In the genomic region with DNA sequence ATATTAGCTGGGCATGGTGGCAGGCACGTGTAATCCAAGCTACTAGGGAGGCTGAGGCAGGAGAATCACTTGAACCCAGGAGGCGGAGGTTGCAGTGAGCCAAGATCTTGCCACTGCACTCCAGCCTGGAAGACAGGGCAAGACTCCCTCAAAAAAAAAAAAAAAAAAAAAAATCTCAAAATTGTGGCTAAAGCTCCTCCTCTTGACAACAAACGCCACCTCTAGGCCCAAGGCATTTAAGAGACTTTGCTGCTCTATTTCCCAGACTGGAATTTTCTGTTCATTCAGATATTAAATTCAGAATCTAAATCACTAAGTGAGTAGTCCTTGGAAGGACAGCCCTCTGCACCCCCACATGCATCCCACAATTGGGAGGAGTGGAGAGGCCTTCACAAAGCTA, we compare ENCODE assay signal across 11 cellular contexts. TPM values are rescaled to one million over a fixed set of nuclear protein-coding genes. Genes with fewer than 3 reads are reported as not detected.
DNase-seq lines count a peak whose midpoint lies in the region; ATAC-seq, FAIRE-seq and TF ChIP-seq lines count a peak whose summit lies in the region.
"Had no signal": no experiment of that assay in that cellular context is flagged by ENCODE, and none has a peak within 500 bp of the region (broad histone marks: within the 10 kb centered on the region; RNA-seq: fewer than 3 reads in every experiment).

No MANE protein-coding gene starts in this region.

- TF ChIP-seq RAD21 in GM12878 (IDR thresholded peaks at IDR 0.05; ENCODE audit: insufficient read depth, low read depth, low read length) = no peak

- CTCF ChIA-PET in GM12878 (lab: Yijun Ruan, JAX) = interaction anchor here (0.9 to 1.3 kb wide), 2 partner anchors 11 to 122 kb away, joined by 3 to 4 read pairs; no protein-coding TSS in a partner anchor

- H4K20me1 ChIP-seq in GM12878 (ENCODE audit: control insufficient read depth, insufficient read depth) = no peaks in the 10 kb centered on the region

- RAD21 ChIA-PET in GM12878 (lab: Charles Lee; ENCODE audit: unreplicated experiment) = interaction anchor here (0.9 to 1.1 kb wide), 2 partner anchors 12 to 111 kb away, joined by 4 to 8 read pairs; a partner anchor contains a TSS

- TF ChIP-seq CTCF in HFF-Myc (IDR thresholded peaks at IDR 0.05; ENCODE audit: low read depth, low read length, missing control alignments) (no peak), GM12878 (IDR thresholded peaks at IDR 0.05 in 2 of 3, conservative IDR thresholded peaks at IDR 0.05 in 1 of 3; ENCODE audit: control insufficient read depth in 2 of 3, extremely low read depth in 1 of 3, insufficient read depth in 1 of 3, low read depth in 3 of 3, low read length in 3 of 3) (no peak; a peak in 1 of 6 replicates)

- intact Hi-C loops in GM12878 (cut with micrococcal nuclease; ENCODE audit: unreplicated experiment) = no loop called here

- H3K36me3 ChIP-seq in GM12878 (ENCODE audit: control insufficient read depth in 2 of 2, insufficient read depth in 2 of 2, low read length in 1 of 2) (peaks cover 0 to 2% of the 10 kb centered on the region in 2 experiments; a peak in 1 of 4 replicates), mesodermal cell (ENCODE audit: control insufficient read depth, insufficient read depth, low read length) (peaks cover 33% of the 10 kb centered on the region)

- in situ Hi-C loops in GM12878 (cut with MboI) = no loop called here

- no peak for FAIRE-seq in GM12878 (lab: Jason Lieb, UNC)
- FAIRE-seq: TTC549 had no signal

- H3K9ac ChIP-seq in GM12878 (ENCODE audit: control insufficient read depth, insufficient read depth, low read length) = no peak overlapping the region

- no peaks in the 10 kb centered on the region for H3K27me3 ChIP-seq in GM12878 (replicated peaks in 1 of 2; ENCODE audit: control insufficient read depth in 2 of 2, insufficient read depth in 2 of 2, low read length in 1 of 2)

- H3K4me2 ChIP-seq in GM12878 (ENCODE audit: control insufficient read depth, insufficient read depth) = peak overlapping the region; percentile 32

- ATAC-seq in GM12878 = no peak
- no peak for ATAC-seq in esophagus mucosa

- peaks cover 16% of the 10 kb centered on the region for H3K79me2 ChIP-seq in GM12878 (ENCODE audit: control insufficient read depth, insufficient read depth, low read length)

- no peak overlapping the region for H3K27ac ChIP-seq in GM12878 (ENCODE audit: control insufficient read depth, insufficient read depth)
- no peak overlapping the region for H3K27ac ChIP-seq in mesodermal cell (ENCODE audit: low read depth, low read length, severe bottlenecking)

- POLR2A ChIA-PET in GM12878 (lab: Charles Lee) = interaction anchor here (0.6 to 4.3 kb wide), 4 partner anchors 12 to 1540 kb away, joined by 3 to 26 read pairs (median 4); no protein-coding TSS in a partner anchor

- H3K9me3 ChIP-seq in GM12878 (replicated peaks; ENCODE audit: control insufficient read depth, insufficient read depth, low read length) (no peaks in the 10 kb centered on the region; the same call in 2 of the 3 replicates), mesodermal cell (ENCODE audit: control insufficient read depth, low read length) (no peaks in the 10 kb centered on the region)

- TF ChIP-seq EP300 in GM12878 (IDR thresholded peaks at IDR 0.05; ENCODE audit: borderline replicate concordance in 1 of 2, control insufficient read depth in 1 of 2, low read depth in 2 of 2, low read length in 2 of 2) = no peak

- H3K4me1 ChIP-seq in GM12878 (ENCODE audit: control insufficient read depth, insufficient read depth, low read length) (no peaks in the 10 kb centered on the region), mesodermal cell (ENCODE audit: control insufficient read depth, insufficient read depth, low read length, poor library complexity, severe bottlenecking) (peaks cover 8% of the 10 kb centered on the region)

- H2AFZ ChIP-seq in GM12878 (ENCODE audit: control insufficient read depth, low read depth, low read length) = no peak overlapping the region

- no TSS peak for BruUV-seq in GM12878 (replicated peaks; lab: Mats Ljungman, UMichigan)

- 69% methylated on average over 3 of the region's 3 CpGs for WGBS in GM12878 (ENCODE audit: insufficient coverage, insufficient replicate concordance, low lambda C conversion rate, missing lambda C conversion rate)
- WGBS in mesodermal cell (ENCODE audit: insufficient coverage in 2 of 2), 2 experiments = 93 to 100% methylated on average over 1 to 2 of the region's 3 CpGs

- no peak for TF ChIP-seq POLR2A in GM12878 (IDR thresholded peaks at IDR 0.05; ENCODE audit: low read depth, low read length)

- H3K4me3 ChIP-seq in HFF-Myc (replicated peaks; ENCODE audit: low read depth, low read length) (peak overlapping the region; percentile 71), GM12878 (no peak overlapping the region; the same call in 1 of the 2 replicates), mesodermal cell (ENCODE audit: extremely low read depth, insufficient read depth, low read length, poor library complexity, severe bottlenecking) (peak overlapping the region; percentile 71)

- peak; percentile 33 for DNase-seq in AG08396 (ENCODE audit: low spot score)
- DNase-seq in HFF-Myc (ENCODE audit: extremely low read depth, low read depth) = no peak
- no peak for DNase-seq in GM12878 (ENCODE audit: low read depth, low spot score)
- no peak for DNase-seq in SW480 (ENCODE audit: low spot score)
- no peak for DNase-seq in inferior parietal cortex (ENCODE audit: extremely low spot score)
- no peak for DNase-seq in DMS 273 (lab: John Stamatoyannopoulos, UW; ENCODE audit: unreplicated experiment)
- DNase-seq: NCI-H1092, retina had no signal

- SMC1A ChIA-PET in GM12878 (lab: Charles Lee; ENCODE audit: uncharacterized antibody, unreplicated experiment) = interaction anchor here (3.0 to 3.8 kb wide), 2 partner anchors 12 to 33 kb away, joined by 16 to 23 read pairs; a partner anchor contains a TSS

TF ChIP-seq in GM12878, 131 proteins besides CTCF, POLR2A, EP300 and RAD21 (continues in another document):
- no peak for TF ChIP-seq SPI1 (IDR thresholded peaks at IDR 0.05; ENCODE audit: borderline replicate concordance, insufficient read depth, low read depth, low read length)
- no peak for TF ChIP-seq CBX5 (IDR thresholded peaks at IDR 0.05; ENCODE audit: low read depth)
- no peak for TF ChIP-seq ESRRA (IDR thresholded peaks at IDR 0.05; ENCODE audit: low read length)
- TF ChIP-seq, protein P1, sequence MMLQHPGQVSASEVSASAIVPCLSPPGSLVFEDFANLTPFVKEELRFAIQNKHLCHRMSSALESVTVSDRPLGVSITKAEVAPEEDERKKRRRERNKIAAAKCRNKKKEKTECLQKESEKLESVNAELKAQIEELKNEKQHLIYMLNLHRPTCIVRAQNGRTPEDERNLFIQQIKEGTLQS (IDR thresholded peaks at IDR 0.05; ENCODE audit: borderline replicate concordance, extremely low read depth, low read depth, low read length) = no peak
- no peak for TF ChIP-seq NR2C2 (IDR thresholded peaks at IDR 0.05; ENCODE audit: borderline replicate concordance, control insufficient read depth, insufficient read length, low read depth)
- TF ChIP-seq NFIC (IDR thresholded peaks at IDR 0.05; ENCODE audit: low read depth, low read length) = no peak

RNA-seq across cellular contexts. Expression of a gene that starts 1.4 kb away (rescaled TPM):
- 33.4 and 34.8 TPM in 2 replicates for total RNA-seq in GM12878 (2013; cell fraction: nucleolus; rRNA removed)
- total RNA-seq in GM12878 (2014; rRNA removed) = 5.5 TPM in 2 replicates
- total RNA-seq in GM12878 (2014; rRNA removed; fragmentation: Illumina TruSeq; extraction: Trizol) = 5.2 and 6.6 TPM in 2 replicates
- 9.6 and 10.9 TPM in 2 replicates for total RNA-seq in GM12878 (2021)
- 6.2 TPM for polyA plus RNA-seq in GM12878 (2011; ENCODE audit: low read depth)
- 8.0 and 13.3 TPM in 2 replicates for polyA plus RNA-seq in GM12878 (2011; rRNA removed)
- polyA plus RNA-seq in GM12878 (2011; cell fraction: cytosol; rRNA removed) = 11.9 and 13.0 TPM in 2 replicates
- 22.2 and 26.7 TPM in 2 replicates for polyA plus RNA-seq in GM12878 (2011; cell fraction: nucleus; rRNA removed)
- polyA plus RNA-seq in GM12878 (2012) = 7.2 and 9.7 TPM in 2 replicates
- polyA plus RNA-seq in GM12878 (2014; fragmentation: Illumina TruSeq; extraction: Trizol) = 6.0 and 6.2 TPM in 2 replicates
- 1 to 10 TPM; 1.2 to 1.4 TPM for polyA plus RNA-seq in GM12878 (2014; fragmentation: Nextera tagmentation; extraction: Ambion mirVana)
- 5.6 and 7.3 TPM in 2 replicates for polyA plus RNA-seq in GM12878 (2014; rRNA removed)
- polyA plus RNA-seq in GM12878 (2016; fragmentation: Nextera tagmentation; extraction: Ambion mirVana) = 1 to 10 TPM; 7.6 to 8.9 TPM
- polyA minus RNA-seq in GM12878 (2011; rRNA and poly(A)+ RNA removed) = 22.9 and 25.5 TPM in 2 replicates
- 5.3 and 5.8 TPM in 2 replicates for polyA minus RNA-seq in GM12878 (2011; cell fraction: cytosol; rRNA and poly(A)+ RNA removed)
- polyA minus RNA-seq in GM12878 (2011; cell fraction: nucleus; rRNA and poly(A)+ RNA removed) = 9.4 and 21.9 TPM in 2 replicates
- 24.3 TPM for polyA plus RNA-seq in mesodermal cell (2013, experiment 1 of 2)
- 18.4 TPM for polyA plus RNA-seq in mesodermal cell (2013, experiment 2 of 2)
- 10.7 TPM for total RNA-seq in esophagus mucosa

RNA-seq across cellular contexts. Expression of a gene that starts 32.8 kb away (rescaled TPM):
- total RNA-seq in GM12878 (2013; cell fraction: nucleolus; rRNA removed) = 467 and 503 TPM in 2 replicates
- total RNA-seq in GM12878 (2014; rRNA removed) (43.4 and 46.0 TPM in 2 replicates), GM12878 (2014; rRNA removed; fragmentation: Illumina TruSeq; extraction: Trizol) (70.2 and 74.2 TPM in 2 replicates), GM12878 (2021) (78.3 and 84.6 TPM in 2 replicates), esophagus mucosa (35.1 TPM)
- 38.6 TPM for polyA plus RNA-seq in GM12878 (2011; ENCODE audit: low read depth)
- polyA plus RNA-seq in GM12878 (2011; rRNA removed) (77.9 and 126 TPM in 2 replicates), GM12878 (2014; fragmentation: Illumina TruSeq; extraction: Trizol) (125 and 156 TPM in 2 replicates), GM12878 (2014; fragmentation: Nextera tagmentation; extraction: Ambion mirVana) (10 to 100 TPM; 64.9 to 71.2 TPM), GM12878 (2014; rRNA removed) (56.6 and 61.5 TPM in 2 replicates), GM12878 (2016; fragmentation: Nextera tagmentation; extraction: Ambion mirVana) (10 to 100 TPM; 74.0 to 77.4 TPM)
- polyA plus RNA-seq in GM12878 (2011; cell fraction: cytosol; rRNA removed) = 24.7 and 25.5 TPM in 2 replicates
- polyA plus RNA-seq in GM12878 (2011; cell fraction: nucleus; rRNA removed) = 228 and 235 TPM in 2 replicates
- 54.1 and 62.6 TPM in 2 replicates for polyA plus RNA-seq in GM12878 (2012)
- polyA minus RNA-seq in GM12878 (2011; rRNA and poly(A)+ RNA removed) = 33.9 and 35.2 TPM in 2 replicates
- polyA minus RNA-seq in GM12878 (2011; cell fraction: cytosol; rRNA and poly(A)+ RNA removed) = 18.6 and 21.2 TPM in 2 replicates
- 97.3 and 135 TPM in 2 replicates for polyA minus RNA-seq in GM12878 (2011; cell fraction: nucleus; rRNA and poly(A)+ RNA removed)
- 68.9 TPM for polyA plus RNA-seq in mesodermal cell (2013, experiment 1 of 2)
- polyA plus RNA-seq in mesodermal cell (2013, experiment 2 of 2) = 79.8 TPM
